Comparison of ENCODE assay signal across 16 cellular contexts in genomic region chr7:53811555-53812079, GRCh38.
DNase-seq lines count a peak whose midpoint lies in the region; ATAC-seq and FAIRE-seq lines count a peak whose summit lies in the region.
"Had no signal": no experiment of that assay in that cellular context is flagged by ENCODE, and none has a peak within 500 bp of the region (broad histone marks: within the 10 kb centered on the region; RNA-seq: fewer than 3 reads in every experiment).

No MANE protein-coding gene starts in this region.

- peak; percentile 27 for DNase-seq in ELF-1 (ENCODE audit: low read depth, low spot score)
- DNase-seq in M059J (ENCODE audit: low read depth), result peak; percentile 40
- peak; percentile 33 for DNase-seq in RPMI8226
- no peak for DNase-seq in memory B cell (ENCODE audit: low spot score in 2 of 2)
- no peak for DNase-seq in small intestine
- no peak for DNase-seq in hippocampal formation (lab: John Stamatoyannopoulos, UW)
- no peak for DNase-seq in NCI-H345 treated with DMSO at 0.1 percent for 48 hours (lab: John Stamatoyannopoulos, UW; ENCODE audit: unreplicated experiment)
- DNase-seq: activated CD4-positive, alpha-beta T cell treated with anti-CD3 and anti-CD28 coated beads, Interleukin-2, amount 10 ng/mL, durations not matched to agents 24 days and 14 days; cerebellar nuclear complex; NCI-H526 treated with DMSO at 0.1 percent for 48 hours; stimulated activated CD8-positive, alpha-beta memory T cell treated with anti-CD3 and anti-CD28 coated beads, Interleukin-4, amount 100 ng/mL, for 48 hours; transverse colon had no signal

- FAIRE-seq in small intestine (lab: Jason Lieb, UNC), result no peak
- FAIRE-seq: GM12878 had no signal

- H3K27me3 ChIP-seq in small intestine (ENCODE audit: control insufficient read depth in 2 of 2, insufficient read depth in 2 of 2, low read length in 2 of 2), result no peaks in the 10 kb centered on the region
- H3K27me3 ChIP-seq: adrenal gland, transverse colon had no signal

- no peak for ATAC-seq in memory B cell (ENCODE audit: low read depth)
- no peak for ATAC-seq in stimulated activated memory B cell treated with anti-CD40 and anti-IgM and Interleukin-4, amounts not matched to agents 10 μg/mL and 1 μg/mL and 100 μg/mL, for 72 hours
- ATAC-seq: GM12878 had no signal

- H3K9me3 ChIP-seq in small intestine (ENCODE audit: control insufficient read depth, low read depth), result peaks cover 2% of the 10 kb centered on the region
- H3K9me3 ChIP-seq: adrenal gland, transverse colon had no signal

- H3K4me1 ChIP-seq in small intestine (ENCODE audit: control insufficient read depth in 2 of 2, insufficient read depth in 1 of 2, low read depth in 1 of 2, low read length in 1 of 2), result no peaks in the 10 kb centered on the region
- H3K4me1 ChIP-seq: adrenal gland, transverse colon had no signal

- H3K4me1 Mint-ChIP-seq in memory B cell, result no peaks in the 10 kb centered on the region
- no peaks in the 10 kb centered on the region for H3K4me1 Mint-ChIP-seq in stimulated activated memory B cell treated with anti-CD40 and anti-IgM and Interleukin-4, amounts not matched to agents 10 μg/mL and 1 μg/mL and 100 μg/mL, for 72 hours
- H3K4me1 Mint-ChIP-seq: activated CD4-positive, alpha-beta T cell treated with anti-CD3 and anti-CD28 coated beads, Interleukin-2, amount 10 ng/mL, durations not matched to agents 24 days and 14 days; CD14-positive monocyte had no signal

- no peaks in the 10 kb centered on the region for H3K36me3 Mint-ChIP-seq in memory B cell
- H3K36me3 Mint-ChIP-seq in stimulated activated memory B cell treated with anti-CD40 and anti-IgM and Interleukin-4, amounts not matched to agents 10 μg/mL and 1 μg/mL and 100 μg/mL, for 72 hours, result no peaks in the 10 kb centered on the region
- H3K36me3 Mint-ChIP-seq: CD14-positive monocyte had no signal

- 87 to 92% (median 88%) methylated on average over 22 of the region's 22 CpGs for WGBS in small intestine, 3 donors

- no peaks in the 10 kb centered on the region for H3K27me3 Mint-ChIP-seq in memory B cell
- no peaks in the 10 kb centered on the region for H3K27me3 Mint-ChIP-seq in stimulated activated memory B cell treated with anti-CD40 and anti-IgM and Interleukin-4, amounts not matched to agents 10 μg/mL and 1 μg/mL and 100 μg/mL, for 72 hours
- H3K27me3 Mint-ChIP-seq: activated CD4-positive, alpha-beta T cell treated with anti-CD3 and anti-CD28 coated beads, Interleukin-2, amount 10 ng/mL, durations not matched to agents 24 days and 14 days had no signal

- H3K27ac ChIP-seq in small intestine (ENCODE audit: low read depth in 1 of 2, low read length in 1 of 2), result no peak overlapping the region
- H3K27ac ChIP-seq: adrenal gland, transverse colon had no signal

- no peaks in the 10 kb centered on the region for H3K36me3 ChIP-seq in small intestine (ENCODE audit: control insufficient read depth in 2 of 2, insufficient read depth in 2 of 2, low read length in 2 of 2)
- H3K36me3 ChIP-seq: adrenal gland, transverse colon had no signal

- H3K27ac Mint-ChIP-seq in memory B cell, result no peak overlapping the region
- H3K27ac Mint-ChIP-seq in stimulated activated memory B cell treated with anti-CD40 and anti-IgM and Interleukin-4, amounts not matched to agents 10 μg/mL and 1 μg/mL and 100 μg/mL, for 72 hours, result no peak overlapping the region
- H3K27ac Mint-ChIP-seq: activated CD4-positive, alpha-beta T cell treated with anti-CD3 and anti-CD28 coated beads, Interleukin-2, amount 10 ng/mL, durations not matched to agents 24 days and 14 days had no signal

- H3K4me3 Mint-ChIP-seq in memory B cell, result peak overlapping the region; percentile 32
- H3K4me3 Mint-ChIP-seq in stimulated activated memory B cell treated with anti-CD40 and anti-IgM and Interleukin-4, amounts not matched to agents 10 μg/mL and 1 μg/mL and 100 μg/mL, for 72 hours, result no peak overlapping the region
- H3K4me3 Mint-ChIP-seq: activated CD4-positive, alpha-beta T cell treated with anti-CD3 and anti-CD28 coated beads, Interleukin-2, amount 10 ng/mL, durations not matched to agents 24 days and 14 days had no signal

- peak overlapping the region in 1 of 2 donors; percentile 19 for H3K4me3 ChIP-seq in small intestine (ENCODE audit: low read depth in 1 of 2, low read length in 2 of 2)
- H3K4me3 ChIP-seq: adrenal gland, GM12878, transverse colon had no signal

- peaks cover 6% of the 10 kb centered on the region for H3K9me3 Mint-ChIP-seq in memory B cell
- H3K9me3 Mint-ChIP-seq in stimulated activated memory B cell treated with anti-CD40 and anti-IgM and Interleukin-4, amounts not matched to agents 10 μg/mL and 1 μg/mL and 100 μg/mL, for 72 hours, result peaks cover 12% of the 10 kb centered on the region

Comparison
In these comparisons a context has a peak if more than half of its experiments do, and no peak if none do; other contexts are left out.
1. DNase-seq: peak in ELF-1 (single experiment), M059J (single experiment) and RPMI8226 (single experiment); none in memory B cell (0 of 2), small intestine (single experiment), hippocampal formation (0 of 2) and NCI-H345 treated with DMSO at 0.1 percent for 48 hours (single experiment).